ENCODE assay signal across 1 cellular context in the genomic region with DNA sequence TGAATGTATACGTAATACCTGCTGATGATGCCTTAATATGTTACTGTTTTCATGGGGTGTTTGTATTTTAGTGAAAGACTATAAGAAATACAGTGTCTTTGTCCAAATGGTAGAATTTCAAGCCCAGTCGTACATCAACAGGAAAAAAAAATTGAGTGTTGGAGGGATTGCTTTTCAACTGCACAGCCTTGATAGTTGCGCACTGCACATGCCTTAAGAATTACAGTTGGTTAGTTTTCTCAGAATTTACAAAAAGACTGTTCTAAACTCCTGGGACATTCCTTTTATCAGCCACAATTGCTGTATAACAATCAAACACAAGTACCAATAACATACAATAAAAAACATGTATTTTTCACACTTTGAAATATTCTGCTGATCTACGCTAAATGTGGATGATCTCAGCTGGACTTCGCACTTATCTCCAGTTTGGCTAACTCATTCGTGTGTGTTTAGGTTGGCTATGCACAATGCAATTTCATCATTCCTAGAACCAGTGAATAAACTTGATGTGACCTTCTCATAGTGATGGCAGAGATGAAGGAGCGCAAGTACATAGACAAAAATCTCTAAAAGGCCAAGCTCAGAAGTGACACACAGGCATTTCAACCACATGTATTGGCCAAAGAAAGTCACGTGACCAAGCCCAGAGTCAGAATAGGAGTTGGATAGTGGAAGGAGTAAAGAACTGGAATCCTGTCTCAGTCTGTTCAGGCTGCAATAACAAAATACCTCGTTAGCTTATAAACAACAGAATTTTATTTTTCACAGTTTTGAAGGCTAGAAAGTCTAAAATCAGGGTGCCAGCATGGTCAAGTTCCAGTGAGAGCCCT.
TF ChIP-seq lines count a peak whose summit lies in the region.

No MANE protein-coding gene starts in this region.

TF ChIP-seq in HepG2, 621 proteins besides CTCF, POLR2A, EP300 and RAD21 (continued from another document):
- TF ChIP-seq, protein P1, sequence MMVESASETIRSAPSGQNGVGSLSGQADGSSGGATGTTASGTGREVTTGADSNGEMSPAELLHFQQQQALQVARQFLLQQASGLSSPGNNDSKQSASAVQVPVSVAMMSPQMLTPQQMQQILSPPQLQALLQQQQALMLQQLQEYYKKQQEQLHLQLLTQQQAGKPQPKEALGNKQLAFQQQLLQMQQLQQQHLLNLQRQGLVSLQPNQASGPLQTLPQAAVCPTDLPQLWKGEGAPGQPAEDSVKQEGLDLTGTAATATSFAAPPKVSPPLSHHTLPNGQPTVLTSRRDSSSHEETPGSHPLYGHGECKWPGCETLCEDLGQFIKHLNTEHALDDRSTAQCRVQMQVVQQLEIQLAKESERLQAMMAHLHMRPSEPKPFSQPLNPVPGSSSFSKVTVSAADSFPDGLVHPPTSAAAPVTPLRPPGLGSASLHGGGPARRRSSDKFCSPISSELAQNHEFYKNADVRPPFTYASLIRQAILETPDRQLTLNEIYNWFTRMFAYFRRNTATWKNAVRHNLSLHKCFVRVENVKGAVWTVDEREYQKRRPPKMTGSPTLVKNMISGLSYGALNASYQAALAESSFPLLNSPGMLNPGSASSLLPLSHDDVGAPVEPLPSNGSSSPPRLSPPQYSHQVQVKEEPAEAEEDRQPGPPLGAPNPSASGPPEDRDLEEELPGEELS (CRISPR knock-in tag; IDR thresholded peaks at IDR 0.05): no peak
- peak; percentile 77 for TF ChIP-seq MAFF (IDR thresholded peaks at IDR 0.05; ENCODE audit: low read depth, low read length)
- TF ChIP-seq MIER2 (CRISPR knock-in tag; IDR thresholded peaks at IDR 0.05): no peak
- TF ChIP-seq ZFAT (CRISPR knock-in tag; conservative IDR thresholded peaks at IDR 0.05): no peak
- TF ChIP-seq, protein P2, sequence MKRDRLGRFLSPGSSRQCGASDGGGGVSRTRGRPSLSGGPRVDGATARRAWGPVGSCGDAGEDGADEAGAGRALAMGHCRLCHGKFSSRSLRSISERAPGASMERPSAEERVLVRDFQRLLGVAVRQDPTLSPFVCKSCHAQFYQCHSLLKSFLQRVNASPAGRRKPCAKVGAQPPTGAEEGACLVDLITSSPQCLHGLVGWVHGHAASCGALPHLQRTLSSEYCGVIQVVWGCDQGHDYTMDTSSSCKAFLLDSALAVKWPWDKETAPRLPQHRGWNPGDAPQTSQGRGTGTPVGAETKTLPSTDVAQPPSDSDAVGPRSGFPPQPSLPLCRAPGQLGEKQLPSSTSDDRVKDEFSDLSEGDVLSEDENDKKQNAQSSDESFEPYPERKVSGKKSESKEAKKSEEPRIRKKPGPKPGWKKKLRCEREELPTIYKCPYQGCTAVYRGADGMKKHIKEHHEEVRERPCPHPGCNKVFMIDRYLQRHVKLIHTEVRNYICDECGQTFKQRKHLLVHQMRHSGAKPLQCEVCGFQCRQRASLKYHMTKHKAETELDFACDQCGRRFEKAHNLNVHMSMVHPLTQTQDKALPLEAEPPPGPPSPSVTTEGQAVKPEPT (CRISPR knock-in tag; IDR thresholded peaks at IDR 0.05; ENCODE audit: low read depth): no peak
- peak; percentile 83 for TF ChIP-seq RAD51 (IDR thresholded peaks at IDR 0.05; ENCODE audit: borderline replicate concordance)
- TF ChIP-seq, protein P3, sequence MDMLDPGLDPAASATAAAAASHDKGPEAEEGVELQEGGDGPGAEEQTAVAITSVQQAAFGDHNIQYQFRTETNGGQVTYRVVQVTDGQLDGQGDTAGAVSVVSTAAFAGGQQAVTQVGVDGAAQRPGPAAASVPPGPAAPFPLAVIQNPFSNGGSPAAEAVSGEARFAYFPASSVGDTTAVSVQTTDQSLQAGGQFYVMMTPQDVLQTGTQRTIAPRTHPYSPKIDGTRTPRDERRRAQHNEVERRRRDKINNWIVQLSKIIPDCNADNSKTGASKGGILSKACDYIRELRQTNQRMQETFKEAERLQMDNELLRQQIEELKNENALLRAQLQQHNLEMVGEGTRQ (IDR thresholded peaks at IDR 0.05; ENCODE audit: low read depth, low read length): peak; percentile 70
- TF ChIP-seq, protein P3 (CRISPR knock-in tag; IDR thresholded peaks at IDR 0.05; ENCODE audit: borderline replicate concordance): no peak
